In the genomic region with DNA sequence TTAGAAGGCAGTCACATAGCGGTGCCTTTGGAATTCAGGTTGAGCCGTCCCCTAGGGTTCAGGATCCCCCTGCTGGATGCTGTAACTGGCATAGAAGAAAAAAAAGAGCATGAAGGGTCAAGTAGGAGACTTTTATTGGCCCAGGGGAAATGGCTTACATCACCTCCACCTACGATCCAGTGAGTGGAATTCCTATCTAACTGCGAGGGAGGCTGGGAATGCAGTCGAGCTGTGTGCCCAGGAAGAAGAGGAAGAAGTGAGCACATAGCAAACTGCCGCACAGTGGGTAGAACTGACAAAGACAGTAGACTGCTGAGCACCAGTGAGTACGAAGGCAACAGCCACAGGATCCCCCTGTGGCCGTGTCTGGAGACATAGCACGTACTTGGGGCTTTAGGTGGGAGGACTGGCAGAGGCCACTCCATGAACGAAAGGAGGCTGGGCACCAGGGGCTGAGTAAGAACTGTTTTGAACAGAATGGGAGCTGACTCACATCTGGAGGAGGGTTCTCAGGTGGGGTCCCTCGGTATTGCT, we compare ENCODE assay signal across 12 cellular contexts.
DNase-seq lines count a peak whose midpoint lies in the region; ATAC-seq, FAIRE-seq and TF ChIP-seq lines count a peak whose summit lies in the region.
"Had no signal": no experiment of that assay in that cellular context is flagged by ENCODE, and none has a peak within 500 bp of the region (broad histone marks: within the 10 kb centered on the region; RNA-seq: fewer than 3 reads in every experiment).

No MANE protein-coding gene starts in this region.

- peak; percentile 78 for ATAC-seq in activated T-helper 17 cell treated with anti-CD3 and anti-CD28 coated beads, Interleukin-2, amount 50 U/mL, for 72 hours (replicated peaks)
- ATAC-seq in heart right ventricle: peak in 7 of 8 donors; percentile 26 to 72 (median 49)
- no peak for ATAC-seq in HG03095 (IDR thresholded peaks at IDR 0.05; ENCODE audit: unreplicated experiment)
- ATAC-seq in naive thymus-derived CD4-positive, alpha-beta T cell: no peak

- DNase-seq in HTR-8/SVneo (ENCODE audit: insufficient read length, low spot score) (peak; percentile 18), heart right ventricle (no peak), skeletal muscle cell (ENCODE audit: low read depth) (peak; percentile 67), SW480 (ENCODE audit: low spot score) (no peak)
- DNase-seq in activated CD8-positive, alpha-beta memory T cell treated with anti-CD3 and anti-CD28 coated beads, Interleukin-2, amount 50 U/mL, for 48 hours: no peak
- DNase-seq in naive thymus-derived CD4-positive, alpha-beta T cell: no peak
- DNase-seq: activated gamma-delta T cell treated with Interleukin-2 at 50 U/mL for 16 hours, DMS153, nucleus accumbens, PC-9 had no signal

- H3K9me3 ChIP-seq in heart right ventricle: no peaks in the 10 kb centered on the region
- H3K9me3 ChIP-seq in naive thymus-derived CD4-positive, alpha-beta T cell (ENCODE audit: control insufficient read depth in 2 of 3, low read length in 3 of 3): no peaks in the 10 kb centered on the region

- H3K27me3 Mint-ChIP-seq in activated T-helper 17 cell treated with anti-CD3 and anti-CD28 coated beads, Interleukin-2, amount 50 U/mL, for 72 hours: peaks cover 27% of the 10 kb centered on the region
- peaks cover 15 to 39% (median 33%) of the 10 kb centered on the region in 5 donors for H3K27me3 Mint-ChIP-seq in naive thymus-derived CD4-positive, alpha-beta T cell

- H3K27me3 ChIP-seq in heart right ventricle: no peaks in the 10 kb centered on the region
- peaks cover 0 to 3% of the 10 kb centered on the region in 2 donors for H3K27me3 ChIP-seq in naive thymus-derived CD4-positive, alpha-beta T cell (ENCODE audit: control insufficient read depth in 2 of 2, insufficient read depth in 2 of 2, low read length in 2 of 2)

- no peaks in the 10 kb centered on the region for H3K36me3 ChIP-seq in heart right ventricle
- no peaks in the 10 kb centered on the region for H3K36me3 ChIP-seq in naive thymus-derived CD4-positive, alpha-beta T cell (ENCODE audit: control insufficient read depth in 2 of 3, insufficient read depth in 3 of 3, low read length in 3 of 3)

- intact Hi-C loops in heart right ventricle (cut with DNase I): loop anchor here in 1 of 10 donors (10.0 kb wide), 1 partner anchor 59 kb away; no protein-coding TSS in a partner anchor
- intact Hi-C loops in naive thymus-derived CD4-positive, alpha-beta T cell (cut with micrococcal nuclease): no loop called here

- no peaks in the 10 kb centered on the region for H3K9me3 Mint-ChIP-seq in activated T-helper 17 cell treated with anti-CD3 and anti-CD28 coated beads, Interleukin-2, amount 50 U/mL, for 72 hours
- H3K9me3 Mint-ChIP-seq in naive thymus-derived CD4-positive, alpha-beta T cell: peaks cover 0 to 5% (median 0%) of the 10 kb centered on the region in 11 donors

- H3K4me3 ChIP-seq in heart right ventricle (no peak overlapping the region), skeletal muscle cell (ENCODE audit: low read depth, low read length) (no peak overlapping the region)
- no peak overlapping the region for H3K4me3 ChIP-seq in naive thymus-derived CD4-positive, alpha-beta T cell (ENCODE audit: low read length)
- H3K4me3 ChIP-seq: PC-9 had no signal

- no peaks in the 10 kb centered on the region for H3K4me1 Mint-ChIP-seq in activated T-helper 17 cell treated with anti-CD3 and anti-CD28 coated beads, Interleukin-2, amount 50 U/mL, for 72 hours
- peaks cover 0 to 3% (median 0%) of the 10 kb centered on the region in 7 donors for H3K4me1 Mint-ChIP-seq in naive thymus-derived CD4-positive, alpha-beta T cell

- no peak for FAIRE-seq in HTR-8/SVneo (lab: Jason Lieb, UNC)

- WGBS in heart right ventricle, 2 donors: 43 to 44% methylated on average over 11 of the region's 11 CpGs

- H3K27ac Mint-ChIP-seq in activated T-helper 17 cell treated with anti-CD3 and anti-CD28 coated beads, Interleukin-2, amount 50 U/mL, for 72 hours: no peak overlapping the region
- H3K27ac Mint-ChIP-seq in naive thymus-derived CD4-positive, alpha-beta T cell: peak overlapping the region in 1 of 9 donors; percentile 37

- TF ChIP-seq CTCF in heart right ventricle (IDR thresholded peaks at IDR 0.05): peak in 1 of 9 donors; percentile 20

- CTCF ChIA-PET in naive thymus-derived CD4-positive, alpha-beta T cell (lab: Charles Lee): no interaction called here

- H3K36me3 Mint-ChIP-seq in activated T-helper 17 cell treated with anti-CD3 and anti-CD28 coated beads, Interleukin-2, amount 50 U/mL, for 72 hours (ENCODE audit: low read depth): no peaks in the 10 kb centered on the region
- H3K36me3 Mint-ChIP-seq in naive thymus-derived CD4-positive, alpha-beta T cell: peaks cover 0 to 3% (median 0%) of the 10 kb centered on the region in 5 donors

- peak overlapping the region in 7 of 10 donors; percentile 23 to 89 (median 71) for H3K27ac ChIP-seq in heart right ventricle
- no peak overlapping the region for H3K27ac ChIP-seq in naive thymus-derived CD4-positive, alpha-beta T cell (ENCODE audit: low read depth, low read length)

- POLR2A ChIA-PET in naive thymus-derived CD4-positive, alpha-beta T cell (lab: Charles Lee): no interaction called here

- no peak overlapping the region for H3K4me3 Mint-ChIP-seq in activated T-helper 17 cell treated with anti-CD3 and anti-CD28 coated beads, Interleukin-2, amount 50 U/mL, for 72 hours
- H3K4me3 Mint-ChIP-seq in naive thymus-derived CD4-positive, alpha-beta T cell: no peak overlapping the region

- peaks cover 7 to 34% (median 25%) of the 10 kb centered on the region in 9 donors for H3K4me1 ChIP-seq in heart right ventricle
- no peaks in the 10 kb centered on the region for H3K4me1 ChIP-seq in naive thymus-derived CD4-positive, alpha-beta T cell (ENCODE audit: control insufficient read depth in 2 of 2, insufficient read depth in 2 of 2, low read length in 2 of 2)

Comparison
In these comparisons a context has a peak if more than half of its experiments do, and no peak if none do; other contexts are left out.
1. DNase-seq: peak in HTR-8/SVneo (single experiment) and skeletal muscle cell (single experiment); none in heart right ventricle (0 of 2), activated CD8-positive, alpha-beta memory T cell treated with anti-CD3 and anti-CD28 coated beads, Interleukin-2, amount 50 U/mL, for 48 hours (single experiment), SW480 (single experiment) and naive thymus-derived CD4-positive, alpha-beta T cell (0 of 9).
2. ATAC-seq: peak in activated T-helper 17 cell treated with anti-CD3 and anti-CD28 coated beads, Interleukin-2, amount 50 U/mL, for 72 hours (single experiment) and heart right ventricle (7 of 8); none in HG03095 (single experiment) and naive thymus-derived CD4-positive, alpha-beta T cell (single experiment).